In the genomic region with DNA sequence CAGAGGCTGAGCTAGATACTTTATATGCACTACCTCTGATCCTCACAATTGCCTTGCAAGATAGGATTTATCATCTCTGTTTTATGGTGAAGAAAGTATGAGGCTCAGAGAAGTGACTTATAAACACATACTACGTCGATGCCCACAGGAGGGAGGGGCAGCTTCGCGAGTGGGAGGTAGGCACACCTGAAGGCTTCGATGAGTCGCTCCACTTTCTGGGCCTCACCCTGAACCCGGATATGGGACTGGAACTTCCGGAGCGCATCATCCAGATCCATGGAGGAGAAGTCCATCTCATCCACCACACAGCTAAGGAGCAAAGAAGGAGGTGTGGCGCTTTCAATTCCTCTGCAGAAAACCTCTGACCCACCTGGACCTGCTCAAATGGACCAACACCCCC, we compare ENCODE assay signal across 24 cellular contexts.
"Had no signal": no experiment of that assay in that cellular context is flagged by ENCODE, and none has a peak within 500 bp of the region (broad histone marks: within the 10 kb centered on the region; RNA-seq: fewer than 3 reads in every experiment).

No MANE protein-coding gene starts in this region.

- H3K27ac ChIP-seq: gastrocnemius medialis, lower lobe of right lung, neutrophil, pancreas, right lobe of liver, suprapubic skin, transverse colon, upper lobe of right lung, uterus had no signal

- H3K27me3 ChIP-seq: gastrocnemius medialis, neutrophil, pancreas, right lobe of liver, suprapubic skin, transverse colon, upper lobe of right lung, uterus had no signal

- ATAC-seq: gastrocnemius medialis; left ventricle myocardium superior; lower lobe of right lung; natural killer cell; pancreas; right lobe of liver; stimulated activated naive CD8-positive, alpha-beta T cell treated with anti-CD3 and anti-CD28 coated beads, Interleukin-15, amount 100 ng/mL, for 72 hours; upper lobe of right lung had no signal

- H3K27me3 Mint-ChIP-seq: dendritic cell treated with granulocyte-macrophage colony-stimulating factor and Interleukin-4, amounts not matched to agents 40 ng/mL and 50 ng/mL, for 4 days; memory B cell; stimulated activated naive CD8-positive, alpha-beta T cell treated with anti-CD3 and anti-CD28 coated beads, Interleukin-15, amount 100 ng/mL, for 72 hours had no signal

- H3K4me1 Mint-ChIP-seq: endodermal cell; memory B cell; natural killer cell; stimulated activated naive CD8-positive, alpha-beta T cell treated with anti-CD3 and anti-CD28 coated beads, Interleukin-15, amount 100 ng/mL, for 72 hours had no signal

- H3K9me3 ChIP-seq: gastrocnemius medialis, lower lobe of right lung, neutrophil, pancreas, right lobe of liver, suprapubic skin, transverse colon, upper lobe of right lung, uterus had no signal

- H3K27ac Mint-ChIP-seq: dendritic cell treated with granulocyte-macrophage colony-stimulating factor and Interleukin-4, amounts not matched to agents 40 ng/mL and 50 ng/mL, for 4 days; endodermal cell; memory B cell; natural killer cell; stimulated activated naive CD8-positive, alpha-beta T cell treated with anti-CD3 and anti-CD28 coated beads, Interleukin-15, amount 100 ng/mL, for 72 hours had no signal

- H3K4me1 ChIP-seq: gastrocnemius medialis, lower lobe of right lung, pancreas, right lobe of liver, suprapubic skin, transverse colon, upper lobe of right lung, uterus had no signal

- H3K4me3 Mint-ChIP-seq: dendritic cell treated with granulocyte-macrophage colony-stimulating factor and Interleukin-4, amounts not matched to agents 40 ng/mL and 50 ng/mL, for 4 days; endodermal cell; memory B cell; natural killer cell; stimulated activated naive CD8-positive, alpha-beta T cell treated with anti-CD3 and anti-CD28 coated beads, Interleukin-15, amount 100 ng/mL, for 72 hours had no signal

- DNase-seq: effector CD8-positive, alpha-beta T cell; endodermal cell; erythroblast; gastrocnemius medialis; head of caudate nucleus; left ventricle myocardium superior; lower lobe of right lung; natural killer cell; pancreas; right lobe of liver; small intestine; stimulated activated CD4-positive, alpha-beta T cell treated with anti-CD3 and anti-CD28 coated beads, Interleukin-12 subunit alpha, Interleukin-12 subunit beta, amount 100 ng/mL, for 4 hours; stimulated activated CD4-positive, alpha-beta T cell treated with anti-CD3 and anti-CD28 coated beads, Interleukin-1b, Interleukin-23, amount 100 ng/mL, for 48 hours; stimulated activated CD4-positive, alpha-beta T cell treated with anti-CD3 and anti-CD28 coated beads, Interleukin-4, amount 100 ng/mL, for 1 hour; stimulated activated CD8-positive, alpha-beta memory T cell treated with anti-CD3 and anti-CD28 coated beads, Interleukin-4, amount 100 ng/mL, for 48 hours; stimulated activated naive CD4-positive, alpha-beta T cell; stimulated activated naive CD8-positive, alpha-beta T cell treated with anti-CD3 and anti-CD28 coated beads, Interleukin-15, amount 100 ng/mL, for 72 hours; transverse colon; upper lobe of right lung; uterus had no signal

- H3K9me3 Mint-ChIP-seq: dendritic cell treated with granulocyte-macrophage colony-stimulating factor and Interleukin-4, amounts not matched to agents 40 ng/mL and 50 ng/mL, for 4 days; memory B cell; natural killer cell; stimulated activated naive CD8-positive, alpha-beta T cell treated with anti-CD3 and anti-CD28 coated beads, Interleukin-15, amount 100 ng/mL, for 72 hours had no signal

- H3K36me3 Mint-ChIP-seq: memory B cell, natural killer cell had no signal
